13 cellular contexts compared by ENCODE assay signal in genomic region chr11:92397356-92397755, GRCh38.
"Had no signal": no experiment of that assay in that cellular context is flagged by ENCODE, and none has a peak within 500 bp of the region (broad histone marks: within the 10 kb centered on the region; RNA-seq: fewer than 3 reads in every experiment).

No MANE protein-coding gene starts in this region.

- H3K9me3 Mint-ChIP-seq: activated CD4-positive, alpha-beta T cell treated with anti-CD3 and anti-CD28 coated beads, Interleukin-2, amount 10 ng/mL, durations not matched to agents 7 days and 5 days had no signal

- ATAC-seq: activated naive CD8-positive, alpha-beta T cell treated with anti-CD3 and anti-CD28 coated beads, Interleukin-2, amount 50 U/mL, for 24 hours; gastroesophageal sphincter; mucosa of descending colon; naive thymus-derived CD4-positive, alpha-beta T cell; stimulated activated memory B cell treated with anti-CD40 and anti-IgM and Interleukin-4, amounts not matched to agents 10 μg/mL and 1 μg/mL and 100 μg/mL, for 72 hours; T-helper 17 cell had no signal

- H3K36me3 Mint-ChIP-seq: naive thymus-derived CD4-positive, alpha-beta T cell; stimulated activated memory B cell treated with anti-CD40 and anti-IgM and Interleukin-4, amounts not matched to agents 10 μg/mL and 1 μg/mL and 100 μg/mL, for 72 hours had no signal

- H3K4me1 Mint-ChIP-seq: activated CD4-positive, alpha-beta T cell treated with anti-CD3 and anti-CD28 coated beads, Interleukin-2, amount 10 ng/mL, durations not matched to agents 7 days and 5 days; activated naive CD8-positive, alpha-beta T cell treated with anti-CD3 and anti-CD28 coated beads, Interleukin-2, amount 50 U/mL, for 24 hours; naive thymus-derived CD4-positive, alpha-beta T cell; stimulated activated memory B cell treated with anti-CD40 and anti-IgM and Interleukin-4, amounts not matched to agents 10 μg/mL and 1 μg/mL and 100 μg/mL, for 72 hours; T-helper 17 cell had no signal

- H3K27me3 ChIP-seq: breast epithelium, gastroesophageal sphincter had no signal

- H3K27me3 Mint-ChIP-seq: activated CD4-positive, alpha-beta T cell treated with anti-CD3 and anti-CD28 coated beads, Interleukin-2, amount 10 ng/mL, durations not matched to agents 7 days and 5 days; activated naive CD8-positive, alpha-beta T cell treated with anti-CD3 and anti-CD28 coated beads, Interleukin-2, amount 50 U/mL, for 24 hours; stimulated activated memory B cell treated with anti-CD40 and anti-IgM and Interleukin-4, amounts not matched to agents 10 μg/mL and 1 μg/mL and 100 μg/mL, for 72 hours; T-helper 17 cell had no signal

- H3K4me3 Mint-ChIP-seq: activated CD4-positive, alpha-beta T cell treated with anti-CD3 and anti-CD28 coated beads, Interleukin-2, amount 10 ng/mL, durations not matched to agents 7 days and 5 days; activated naive CD8-positive, alpha-beta T cell treated with anti-CD3 and anti-CD28 coated beads, Interleukin-2, amount 50 U/mL, for 24 hours; naive thymus-derived CD4-positive, alpha-beta T cell; stimulated activated memory B cell treated with anti-CD40 and anti-IgM and Interleukin-4, amounts not matched to agents 10 μg/mL and 1 μg/mL and 100 μg/mL, for 72 hours; T-helper 17 cell had no signal

- H3K27ac ChIP-seq: breast epithelium, gastroesophageal sphincter, left ventricle myocardium inferior had no signal

- H3K4me1 ChIP-seq: breast epithelium, gastroesophageal sphincter, left ventricle myocardium inferior had no signal

- H3K27ac Mint-ChIP-seq: activated CD4-positive, alpha-beta T cell treated with anti-CD3 and anti-CD28 coated beads, Interleukin-2, amount 10 ng/mL, durations not matched to agents 7 days and 5 days; activated naive CD8-positive, alpha-beta T cell treated with anti-CD3 and anti-CD28 coated beads, Interleukin-2, amount 50 U/mL, for 24 hours; naive thymus-derived CD4-positive, alpha-beta T cell; stimulated activated memory B cell treated with anti-CD40 and anti-IgM and Interleukin-4, amounts not matched to agents 10 μg/mL and 1 μg/mL and 100 μg/mL, for 72 hours; T-helper 17 cell had no signal

- H3K9me3 ChIP-seq: breast epithelium, gastroesophageal sphincter, left ventricle myocardium inferior, mucosa of descending colon had no signal

- DNase-seq: activated CD4-positive, alpha-beta T cell treated with anti-CD3 and anti-CD28 coated beads, Interleukin-2, amount 10 ng/mL, durations not matched to agents 7 days and 5 days; activated CD4-positive, CD25-positive, alpha-beta regulatory T cell; activated naive CD4-positive, alpha-beta T cell treated with Interleukin-2 at 50 U/mL for 16 hours; activated naive CD8-positive, alpha-beta T cell treated with anti-CD3 and anti-CD28 coated beads, Interleukin-2, amount 50 U/mL, for 24 hours; aorta; kidney; left ventricle myocardium inferior; mucosa of descending colon; naive thymus-derived CD4-positive, alpha-beta T cell; T-helper 17 cell had no signal

- H3K4me3 ChIP-seq: breast epithelium, gastroesophageal sphincter, left ventricle myocardium inferior, mucosa of descending colon had no signal

- H3K36me3 ChIP-seq: breast epithelium, gastroesophageal sphincter, left ventricle myocardium inferior had no signal
